8 cellular contexts compared by ENCODE assay signal in the genomic region with DNA sequence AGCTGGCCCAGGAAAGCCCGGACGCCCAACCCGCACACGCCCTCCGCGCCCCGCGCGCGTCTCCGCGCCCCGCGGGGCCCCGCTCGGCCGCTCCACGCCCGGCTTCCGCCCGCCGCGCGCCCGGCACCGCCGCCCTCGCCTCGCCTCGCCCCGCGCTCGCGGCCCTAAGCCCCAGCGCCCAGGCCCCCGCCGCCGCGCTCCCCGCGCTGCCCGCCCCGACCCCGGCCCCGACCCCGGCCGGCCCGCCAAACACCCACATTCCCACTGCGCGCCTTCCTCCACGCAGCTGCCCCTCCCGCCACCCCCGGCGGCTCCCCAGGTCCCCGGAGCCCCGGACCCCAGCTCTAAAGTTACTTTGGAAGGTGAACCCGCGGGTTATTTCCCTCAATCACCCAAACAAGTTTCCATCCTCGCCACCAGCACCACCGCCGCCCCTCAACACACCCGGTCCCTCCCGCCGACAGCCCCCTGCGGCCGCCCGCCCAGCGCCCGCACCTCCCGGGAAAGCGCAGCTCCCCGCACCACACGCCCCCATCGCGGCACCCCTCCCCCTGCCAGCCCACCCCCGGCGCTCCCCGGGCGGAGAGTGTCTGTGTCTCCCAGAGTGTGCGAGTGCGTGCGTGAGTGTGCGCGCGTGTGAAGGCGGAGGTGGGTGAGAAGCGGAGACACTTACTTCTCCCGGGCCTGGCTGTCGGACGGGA. TPM values are rescaled to one million over a fixed set of nuclear protein-coding genes. Genes with fewer than 3 reads are reported as not detected.
DNase-seq lines count a peak whose midpoint lies in the region; ATAC-seq, FAIRE-seq and TF ChIP-seq lines count a peak whose summit lies in the region.

No MANE protein-coding gene starts in this region.

- no peaks in the 10 kb centered on the region for H3K36me3 ChIP-seq in BJ (ENCODE audit: control insufficient read depth, insufficient read depth, low read length)
- no peaks in the 10 kb centered on the region for H3K36me3 ChIP-seq in PC-3 (ENCODE audit: low read depth, low read length)
- no peaks in the 10 kb centered on the region for H3K36me3 ChIP-seq in keratinocyte (ENCODE audit: control insufficient read depth in 2 of 2, extremely low read depth in 1 of 2, insufficient read depth in 2 of 2, low read length in 2 of 2)

- H3K9me3 Mint-ChIP-seq in stimulated activated effector memory CD8-positive, alpha-beta T cell treated with anti-CD3 and anti-CD28 coated beads, Interleukin-12 subunit alpha, Interleukin-12 subunit beta, amount 100 ng/mL, for 72 hours: no peaks in the 10 kb centered on the region

- peak overlapping the region; percentile 84 for H3K4me3 Mint-ChIP-seq in stimulated activated effector memory CD8-positive, alpha-beta T cell treated with anti-CD3 and anti-CD28 coated beads, Interleukin-12 subunit alpha, Interleukin-12 subunit beta, amount 100 ng/mL, for 72 hours

- H3K4me1 ChIP-seq in PC-3 (ENCODE audit: insufficient read depth, low read length): peaks cover 10% of the 10 kb centered on the region
- peaks cover 16% of the 10 kb centered on the region for H3K4me1 ChIP-seq in keratinocyte (ENCODE audit: control insufficient read depth, extremely low read depth, insufficient read depth, low read length)

- H3K4me3 ChIP-seq in BJ (ENCODE audit: low read depth, low read length): peak overlapping the region; percentile 71
- peak overlapping the region; percentile 81 for H3K4me3 ChIP-seq in PC-3 (ENCODE audit: low read length)
- H3K4me3 ChIP-seq in keratinocyte (ENCODE audit: control insufficient read depth in 2 of 3, extremely low read depth in 1 of 3, insufficient read depth in 2 of 3, low read depth in 1 of 3, low read length in 3 of 3): peak overlapping the region; percentile 74 to 79 (median 77)

- dilution Hi-C loops in keratinocyte (cut with MboI; ENCODE audit: extremely low pct_ligation_motif_present, low sequenced_read_pairs): no loop called here

- H3K36me3 Mint-ChIP-seq in stimulated activated effector memory CD8-positive, alpha-beta T cell treated with anti-CD3 and anti-CD28 coated beads, Interleukin-12 subunit alpha, Interleukin-12 subunit beta, amount 100 ng/mL, for 72 hours: peaks cover 7% of the 10 kb centered on the region

- no peak for DNase-seq in BJ (ENCODE audit: low read depth)
- no peak for DNase-seq in PC-3
- DNase-seq in astrocyte of the hippocampus (ENCODE audit: low read depth, low spot score): peak; percentile 47
- no peak for DNase-seq in keratinocyte (ENCODE audit: low read depth, low spot score)
- peak; percentile 12 to 49 for DNase-seq in stimulated activated effector memory CD8-positive, alpha-beta T cell treated with anti-CD3 and anti-CD28 coated beads, Interleukin-12 subunit alpha, Interleukin-12 subunit beta, amount 100 ng/mL, for 72 hours (ENCODE audit: low spot score in 2 of 2)
- DNase-seq in NCI-H1930 (lab: John Stamatoyannopoulos, UW): no peak
- DNase-seq in midbrain (lab: John Stamatoyannopoulos, UW): no peak

- H3K9ac ChIP-seq in PC-3 (ENCODE audit: low read length) (peak overlapping the region; percentile 32; the same call in 1 of the 2 replicates), keratinocyte (ENCODE audit: control insufficient read depth, extremely low read depth, insufficient read depth, low read length) (peak overlapping the region; percentile 41)

- H2AFZ ChIP-seq in PC-3 (ENCODE audit: low read length) (peak overlapping the region; percentile 79), keratinocyte (ENCODE audit: control insufficient read depth, low read length) (peak overlapping the region; percentile 93)

- H3K9me3 ChIP-seq in PC-3 (ENCODE audit: low read length): no peaks in the 10 kb centered on the region
- H3K9me3 ChIP-seq in keratinocyte (ENCODE audit: control insufficient read depth, low read depth, low read length): no peaks in the 10 kb centered on the region

- H3K4me1 Mint-ChIP-seq in stimulated activated effector memory CD8-positive, alpha-beta T cell treated with anti-CD3 and anti-CD28 coated beads, Interleukin-12 subunit alpha, Interleukin-12 subunit beta, amount 100 ng/mL, for 72 hours: peaks cover 7% of the 10 kb centered on the region

- POLR2A ChIA-PET in BJ (lab: Charles Lee) (interaction anchor here (0.5 to 2.4 kb wide), 3 partner anchors 75 to 521 kb away, joined by 3 to 26 read pairs (median 3); no protein-coding TSS in a partner anchor), PC-3 (lab: Charles Lee; ENCODE audit: unreplicated experiment) (interaction anchor here (0.6 to 1.0 kb wide), 3 partner anchors 101 to 615 kb away, joined by 4 to 9 read pairs (median 5); no protein-coding TSS in a partner anchor)

- H3K79me2 ChIP-seq in PC-3 (ENCODE audit: low read length): no peaks in the 10 kb centered on the region
- H3K79me2 ChIP-seq in keratinocyte (ENCODE audit: control insufficient read depth, insufficient read depth, low read length): no peaks in the 10 kb centered on the region

- ATAC-seq in GM19467 (IDR thresholded peaks at IDR 0.05; ENCODE audit: unreplicated experiment) (peak; percentile 12), PC-3 (0 out of 2 replicates have a peak, but pooled peaks have one; percentile 3)
- peak; percentile 42 for ATAC-seq in stimulated activated effector memory CD8-positive, alpha-beta T cell treated with anti-CD3 and anti-CD28 coated beads, Interleukin-12 subunit alpha, Interleukin-12 subunit beta, amount 100 ng/mL, for 72 hours

- H3K27ac ChIP-seq in PC-3 (ENCODE audit: low read length): no peak overlapping the region
- H3K27ac ChIP-seq in keratinocyte (ENCODE audit: control insufficient read depth, insufficient read depth, low read length): no peak overlapping the region

- no TSS peak for BruUV-seq in PC-3 (replicated peaks; lab: Mats Ljungman, UMichigan)

- H3F3A ChIP-seq in PC-3 (ENCODE audit: low read length, unreplicated experiment): no peaks in the 10 kb centered on the region

- intact Hi-C loops in PC-3 (cut with micrococcal nuclease): loop anchor here (1.0 to 5.0 kb wide), 6 partner anchors 101 to 448 kb away; partner anchors contain the start of gene ZCCHC9

- no peak for TF ChIP-seq CTCF in BJ (IDR thresholded peaks at IDR 0.05; ENCODE audit: insufficient read depth, low read depth, low read length)
- no peak for TF ChIP-seq CTCF in PC-3 (conservative IDR thresholded peaks at IDR 0.05; ENCODE audit: low read depth, low read length)
- no peak for TF ChIP-seq CTCF in keratinocyte (optimal IDR thresholded peaks at IDR 0.05 in 1 of 3, IDR thresholded peaks at IDR 0.05 in 1 of 3, conservative IDR thresholded peaks at IDR 0.05 in 1 of 3; ENCODE audit: extremely low read depth in 1 of 3, insufficient read depth in 2 of 3, low read length in 3 of 3)

- FAIRE-seq in keratinocyte (lab: Jason Lieb, UNC): no peak

- H4K20me1 ChIP-seq in PC-3 (ENCODE audit: low read length): no peaks in the 10 kb centered on the region
- H4K20me1 ChIP-seq in keratinocyte (ENCODE audit: control insufficient read depth, extremely low read depth, insufficient read depth, low read length): no peaks in the 10 kb centered on the region

- CTCF ChIA-PET in BJ (lab: Yijun Ruan, JAX) (interaction anchor here (0.6 to 3.6 kb wide), 10 partner anchors 37 to 415 kb away, joined by 3 to 20 read pairs (median 4); no protein-coding TSS in a partner anchor), PC-3 (lab: Charles Lee) (interaction anchor here (0.6 to 1.7 kb wide), 5 partner anchors 19 to 418 kb away, joined by 4 to 13 read pairs (median 7); no protein-coding TSS in a partner anchor)

- H3K9me1 ChIP-seq in keratinocyte (ENCODE audit: control insufficient read depth, extremely low read depth, insufficient read depth, low read length): no peaks in the 10 kb centered on the region

- H3K9me2 ChIP-seq in PC-3 (replicated peaks; ENCODE audit: low read length): no peaks in the 10 kb centered on the region

- H3K4me2 ChIP-seq in PC-3 (ENCODE audit: low read length) (peak overlapping the region; percentile 82), keratinocyte (ENCODE audit: control insufficient read depth, extremely low read depth, insufficient read depth, low read depth, low read length) (peak overlapping the region; percentile 48)

- H3K27ac Mint-ChIP-seq in stimulated activated effector memory CD8-positive, alpha-beta T cell treated with anti-CD3 and anti-CD28 coated beads, Interleukin-12 subunit alpha, Interleukin-12 subunit beta, amount 100 ng/mL, for 72 hours: peak overlapping the region; percentile 94

- H3K27me3 ChIP-seq in BJ (ENCODE audit: control insufficient read depth, insufficient read depth, low read length): no peaks in the 10 kb centered on the region
- H3K27me3 ChIP-seq in PC-3 (ENCODE audit: low read length): peaks cover 14% of the 10 kb centered on the region; the same call in 1 of the 2 replicates
- H3K27me3 ChIP-seq in keratinocyte (ENCODE audit: control insufficient read depth, extremely low read depth, insufficient read depth, low read length): no peaks in the 10 kb centered on the region

RNA-seq across cellular contexts. Expression of gene SSBP2, which starts 0.4 kb away (rescaled TPM):
- polyA plus RNA-seq in BJ (2011; rRNA removed): 68.8 and 69.2 TPM in 2 replicates
- 38.5 and 56.3 TPM in 2 replicates for polyA minus RNA-seq in BJ (2011; rRNA and poly(A)+ RNA removed)
- 5.8 and 9.0 TPM in 2 replicates for total RNA-seq in PC-3 (2014; rRNA removed)
- 7.9 to 34.2 TPM (median 14.6 TPM) in 3 replicates for polyA plus RNA-seq in keratinocyte
- polyA plus RNA-seq in keratinocyte (2011; ENCODE audit: low read depth): 14.9 TPM
- polyA plus RNA-seq in keratinocyte (2011; cell fraction: cytosol; rRNA removed): 14.0 and 25.3 TPM in 2 replicates
- 24.4 and 28.5 TPM in 2 replicates for polyA plus RNA-seq in keratinocyte (2011; cell fraction: nucleus; rRNA removed)
- polyA plus RNA-seq in keratinocyte (2012; ENCODE audit: low replicate concordance): 5.2 and 27.8 TPM in 2 replicates
- 3.9 to 41.0 TPM (median 20.2 TPM) in 3 replicates for polyA minus RNA-seq in keratinocyte
- polyA minus RNA-seq in keratinocyte (2011; cell fraction: cytosol; rRNA and poly(A)+ RNA removed): 16.7 TPM
- polyA minus RNA-seq in keratinocyte (2011; cell fraction: nucleus; rRNA and poly(A)+ RNA removed): 12.1 and 19.0 TPM in 2 replicates

Comparison
In these comparisons a context has a peak if more than half of its experiments do, and no peak if none do; other contexts are left out.
1. DNase-seq: peak in astrocyte of the hippocampus (single experiment) and stimulated activated effector memory CD8-positive, alpha-beta T cell treated with anti-CD3 and anti-CD28 coated beads, Interleukin-12 subunit alpha, Interleukin-12 subunit beta, amount 100 ng/mL, for 72 hours (2 of 2); none in BJ (single experiment), PC-3 (single experiment), keratinocyte (single experiment), NCI-H1930 (0 of 2) and midbrain (single experiment).
2. Peak in every context shown above with its lines, with median percentiles within 50 percentile points of each other: H3K4me3 ChIP-seq and ATAC-seq.